29 cellular contexts compared by ENCODE assay signal in the genomic region with DNA sequence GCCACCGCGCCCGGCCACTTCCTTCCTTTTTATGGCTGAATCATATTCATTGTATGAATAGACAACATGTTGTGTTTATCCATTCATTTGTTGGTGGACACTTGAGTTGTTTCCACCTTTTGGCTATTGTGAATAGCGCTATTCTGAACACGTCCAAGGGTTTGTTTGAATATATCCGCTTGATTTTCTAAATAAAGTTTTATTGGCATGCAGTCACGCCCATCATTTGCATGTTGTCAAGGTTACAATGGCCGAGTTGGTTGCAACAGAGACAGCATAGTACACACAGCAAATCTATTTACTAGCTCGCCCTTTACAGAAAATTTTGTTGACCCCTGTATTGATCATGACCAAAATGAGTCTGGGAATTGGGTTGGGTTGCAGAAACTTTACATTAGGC.
"Had no signal": no experiment of that assay in that cellular context is flagged by ENCODE, and none has a peak within 500 bp of the region (broad histone marks: within the 10 kb centered on the region; RNA-seq: fewer than 3 reads in every experiment).

No MANE protein-coding gene starts in this region.

- H3K36me3 ChIP-seq: Peyer's patch, SJSA1 had no signal

- H3K4me2 ChIP-seq: KMS-11, SK-N-SH had no signal

- H3K9ac ChIP-seq: KMS-11, SK-N-SH had no signal

- H3K27ac ChIP-seq: KMS-11, Peyer's patch, SJSA1 had no signal

- DNase-seq: activated CD4-positive, alpha-beta T cell treated with anti-CD3 and anti-CD28 coated beads, Interleukin-2, amount 10 ng/mL, durations not matched to agents 7 days and 5 days; activated CD4-positive, alpha-beta T cell treated with anti-CD3 and anti-CD28 coated beads, Interleukin-2, amount 50 U/mL, for 48 hours; activated CD8-positive, alpha-beta memory T cell treated with anti-CD3 and anti-CD28 coated beads, Interleukin-2, amount 50 U/mL, for 4 hours; activated naive CD4-positive, alpha-beta T cell treated with anti-CD3 and anti-CD28 coated beads, Interleukin-2, amount 10 ng/mL, durations not matched to agents 7 days and 5 days; activated naive CD8-positive, alpha-beta T cell treated with anti-CD3 and anti-CD28 coated beads, Interleukin-2, amount 50 U/mL, for 24 hours; activated T-cell treated with anti-CD3 and anti-CD28 coated beads for 4 hours; activated T-cell treated with anti-CD3 and anti-CD28 coated beads, Interleukin-2, amount 50 U/mL, for 4 hours; anterior cingulate cortex; caudate nucleus; cerebellar nuclear complex; MM.1S; NCI-H1092 treated with DMSO at 0.1 percent for 48 hours; NCI-H1417; NCI-H146; NCI-H187; NCI-H2029 treated with DMSO at 0.1 percent for 48 hours; NCI-H2171 treated with DMSO at 0.1 percent for 48 hours; NCI-H226; NCI-H446 treated with DMSO at 0.1 percent for 48 hours; NCI-H524; NCI-H748 treated with DMSO at 0.1 percent for 48 hours; NK-92 treated with Interleukin-12 subunit alpha and Interleukin-12 subunit beta, amount 100 ng/mL, for 24 hours; PC-3; Peyer's patch; RPMI8226; SHP77 treated with DMSO at 0.1 percent for 48 hours; SK-N-SH had no signal

- H3K4me1 ChIP-seq: Peyer's patch, SJSA1 had no signal

- H3K4me3 ChIP-seq: Peyer's patch, SJSA1 had no signal

- H3K27me3 ChIP-seq: Peyer's patch had no signal

- H3K9me3 ChIP-seq: Peyer's patch, SJSA1, SK-N-SH had no signal

- ATAC-seq: activated naive CD8-positive, alpha-beta T cell treated with anti-CD3 and anti-CD28 coated beads, Interleukin-2, amount 50 U/mL, for 24 hours; activated T-cell treated with anti-CD3 and anti-CD28 coated beads, Interleukin-2, amount 50 U/mL, for 4 hours; PC-3 had no signal
